In the genomic region with DNA sequence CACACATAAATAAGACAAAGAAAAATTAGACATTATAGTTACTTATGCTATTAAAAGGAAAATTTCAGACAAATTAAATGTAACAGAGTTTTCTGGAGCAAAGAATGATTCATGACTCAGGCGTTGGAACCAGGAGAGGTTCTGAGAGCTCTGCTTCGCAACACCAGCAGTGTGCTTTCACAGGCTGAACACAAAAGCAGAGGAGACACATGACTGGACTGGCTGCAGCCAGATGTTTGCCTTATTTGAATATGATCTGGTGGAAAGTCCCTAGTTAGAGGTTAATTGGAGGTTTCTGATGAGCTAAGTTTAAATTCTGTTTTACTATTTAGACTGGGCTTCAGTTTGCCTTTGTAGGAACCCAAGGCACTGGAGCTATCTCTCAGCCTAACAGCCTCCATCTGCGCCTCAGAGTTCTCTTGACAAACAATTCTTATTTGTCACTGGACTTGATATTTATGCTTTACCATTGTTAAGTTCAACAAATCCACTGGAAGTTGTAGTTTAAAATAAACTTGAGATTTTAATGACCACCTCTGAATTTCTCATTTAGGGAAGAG, we compare ENCODE assay signal across 9 cellular contexts. TPM values are rescaled to one million over a fixed set of nuclear protein-coding genes. Genes with fewer than 3 reads are reported as not detected.
A peak's percentile ranks its signal among the peaks of the same experiment; 100 is the strongest.
DNase-seq lines count a peak whose midpoint lies in the region; ATAC-seq, FAIRE-seq and TF ChIP-seq lines count a peak whose summit lies in the region.
"Had no signal": no experiment of that assay in that cellular context is flagged by ENCODE, and none has a peak within 500 bp of the region (broad histone marks: within the 10 kb centered on the region; RNA-seq: fewer than 3 reads in every experiment).

No MANE protein-coding gene starts in this region.

- H3K4me2 ChIP-seq in KMS-11: peak overlapping the region; percentile 79

- H3K36me3 ChIP-seq in KMS-11 (ENCODE audit: insufficient read depth) (0 out of 2 replicates have a peak, but pooled peaks cover 5% of the 10 kb centered on the region), BE2C (peaks cover 66% of the 10 kb centered on the region)

- TF ChIP-seq CTCF in KMS-11 (conservative IDR thresholded peaks at IDR 0.05; ENCODE audit: low read depth, low read length): no peak
- no peak for TF ChIP-seq CTCF in BE2C (IDR thresholded peaks at IDR 0.05; ENCODE audit: low read depth, low read length)

- DNase-seq in kidney tubule cell (ENCODE audit: low spot score): peak; percentile 41
- DNase-seq in NK-92 (lab: John Stamatoyannopoulos, UW; ENCODE audit: unreplicated experiment): no peak
- no peak for DNase-seq in urothelium cell line (ENCODE audit: low spot score)
- DNase-seq in BE2C: no peak
- DNase-seq in activated naive CD4-positive, alpha-beta T cell treated with anti-CD3 and anti-CD28 coated beads, Interleukin-2, amount 50 U/mL, for 16 hours: no peak
- DNase-seq: hippocampal formation had no signal

- no peaks in the 10 kb centered on the region for H3K9me3 ChIP-seq in BE2C

- no peaks in the 10 kb centered on the region for H4K20me1 ChIP-seq in KMS-11 (ENCODE audit: insufficient read depth)

- peak overlapping the region; percentile 94 for H3K27ac ChIP-seq in KMS-11

- peak; percentile 92 for ATAC-seq in GM18511 (IDR thresholded peaks at IDR 0.05; ENCODE audit: unreplicated experiment)
- ATAC-seq in GM21737 (IDR thresholded peaks at IDR 0.05; ENCODE audit: unreplicated experiment): peak; percentile 88

- H3K4me3 ChIP-seq in KMS-11 (IDR thresholded peaks at IDR 0.05; ENCODE audit: insufficient read depth, low read depth, low read length) (no peak overlapping the region), BE2C (ENCODE audit: low read depth, low read length) (no peak overlapping the region)

- peak overlapping the region; percentile 52 for H3K9ac ChIP-seq in KMS-11

- FAIRE-seq in urothelium cell line (lab: Jason Lieb, UNC): no peak

- no peak overlapping the region for H2AFZ ChIP-seq in KMS-11 (ENCODE audit: low read depth)

- no peaks in the 10 kb centered on the region for H3K79me2 ChIP-seq in KMS-11 (ENCODE audit: insufficient read depth, low read depth)

- H3K4me1 ChIP-seq in KMS-11 (ENCODE audit: low read depth, poor library complexity, severe bottlenecking): peaks cover 72% of the 10 kb centered on the region
- H3K4me1 ChIP-seq in BE2C: no peaks in the 10 kb centered on the region

- H3K27me3 ChIP-seq in KMS-11 (ENCODE audit: insufficient read depth, low read depth): no peaks in the 10 kb centered on the region
- no peaks in the 10 kb centered on the region for H3K27me3 ChIP-seq in BE2C

RNA-seq across cellular contexts. Expression of a gene that starts 16.2 kb away (rescaled TPM):
- polyA plus RNA-seq in BE2C (2012; ENCODE audit: insufficient read depth, insufficient read length, low read depth): 55.9 TPM
